8 cellular contexts compared by ENCODE assay signal in the genomic region with DNA sequence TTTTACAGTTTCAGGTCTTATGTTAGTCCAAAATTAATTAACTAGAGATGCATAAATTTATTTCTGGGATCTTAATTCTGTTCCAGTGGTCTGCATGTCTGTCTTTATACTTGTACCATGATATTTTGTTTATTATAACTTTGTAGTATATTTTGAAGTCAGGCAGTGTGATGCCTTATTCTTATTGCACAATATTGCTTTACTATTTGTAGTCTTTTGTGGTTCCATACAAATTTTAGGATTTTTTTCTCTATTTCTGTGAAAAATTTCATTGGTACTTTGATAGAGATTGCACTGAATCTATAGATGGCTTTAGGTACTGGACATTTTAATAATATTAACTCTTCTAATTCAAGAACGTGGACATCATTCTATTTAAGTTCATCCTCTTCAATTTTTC.
"Had no signal": no experiment of that assay in that cellular context is flagged by ENCODE, and none has a peak within 500 bp of the region (broad histone marks: within the 10 kb centered on the region; RNA-seq: fewer than 3 reads in every experiment).

No MANE protein-coding gene starts in this region.

- DNase-seq: GDM1, GF-D8 had no signal

- FAIRE-seq: G401.6, GM12878, GM12891, GM12892, GM18507, GM19239 had no signal

- ATAC-seq: GM12878 had no signal

- H3K4me3 ChIP-seq: GM12878 had no signal
